ENCODE assay signal across 25 cellular contexts in the genomic region with DNA sequence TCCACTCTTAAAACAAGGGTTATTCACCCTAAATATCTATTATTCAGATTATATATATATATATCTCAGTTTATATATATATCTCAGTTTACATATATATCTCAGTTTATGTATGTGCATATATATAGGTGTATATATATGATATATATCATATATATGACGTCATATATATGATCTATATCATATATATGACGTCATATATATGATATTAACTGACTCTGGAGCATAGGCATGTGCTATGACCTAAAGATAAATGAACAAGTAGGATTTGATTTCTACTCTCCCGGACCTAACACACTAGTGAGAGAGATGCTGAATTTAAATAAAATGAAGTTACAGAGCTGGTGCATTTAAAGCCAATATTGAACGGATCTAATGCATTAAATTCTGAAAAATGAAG.
"Had no signal": no experiment of that assay in that cellular context is flagged by ENCODE, and none has a peak within 500 bp of the region (broad histone marks: within the 10 kb centered on the region; RNA-seq: fewer than 3 reads in every experiment).

No MANE protein-coding gene starts in this region.

- H3K4me1 ChIP-seq: colonic mucosa, esophagus squamous epithelium, gastroesophageal sphincter, heart left ventricle, left lung, lower lobe of right lung had no signal

- H3K4me2 ChIP-seq: hepatocyte had no signal

- FAIRE-seq: endometrium, keratinocyte had no signal

- H3K27ac ChIP-seq: colonic mucosa, epithelial cell of prostate, esophagus squamous epithelium, gastroesophageal sphincter, heart left ventricle, hepatocyte, left lung, lower lobe of right lung had no signal

- DNase-seq: colonic mucosa; cortex of kidney; effector CD8-positive, alpha-beta T cell; effector memory CD8-positive, alpha-beta T cell; endodermal cell; erythroblast; esophagus squamous epithelium; foreskin fibroblast; foreskin melanocyte; heart left ventricle; hypothalamus; left cardiac atrium; left lung; left ventricle myocardium superior; lower lobe of right lung; mesenchymal stem cell; mucosa of descending colon; naive B cell; naive thymus-derived CD8-positive, alpha-beta T cell had no signal

- H3K79me2 ChIP-seq: hepatocyte had no signal

- ATAC-seq: effector memory CD8-positive, alpha-beta T cell; esophagus mucosa; gastroesophageal sphincter; heart left ventricle; left cardiac atrium; left lung; left ventricle myocardium superior; lower lobe of right lung; mucosa of descending colon; naive thymus-derived CD8-positive, alpha-beta T cell had no signal

- H3K4me3 ChIP-seq: colonic mucosa, esophagus squamous epithelium, gastroesophageal sphincter, heart left ventricle, hepatocyte, left lung, lower lobe of right lung, mucosa of descending colon had no signal

- H3K9me3 ChIP-seq: colonic mucosa, esophagus squamous epithelium, gastroesophageal sphincter, heart left ventricle, left lung, lower lobe of right lung had no signal

- H3K27me3 ChIP-seq: colonic mucosa, esophagus squamous epithelium, gastroesophageal sphincter, heart left ventricle, hepatocyte, left lung had no signal

- H2AFZ ChIP-seq: hepatocyte had no signal

- H3K36me3 ChIP-seq: colonic mucosa, esophagus squamous epithelium, gastroesophageal sphincter, heart left ventricle, left lung, lower lobe of right lung had no signal
